15 cellular contexts compared by ENCODE assay signal in genomic region chr11:109071712-109072524, GRCh38.
A peak's percentile ranks its signal among the peaks of the same experiment; 100 is the strongest.
DNase-seq lines count a peak whose midpoint lies in the region; TF ChIP-seq lines count a peak whose summit lies in the region.
"Had no signal": no experiment of that assay in that cellular context is flagged by ENCODE, and none has a peak within 500 bp of the region (broad histone marks: within the 10 kb centered on the region; RNA-seq: fewer than 3 reads in every experiment).

No MANE protein-coding gene starts in this region.

- H3K4me1 Mint-ChIP-seq in endothelial cell (ENCODE audit: unreplicated experiment), result no peaks in the 10 kb centered on the region
- H3K4me1 Mint-ChIP-seq: activated B cell treated with CpG ODN at 0.5 μM for 24 hours had no signal

- intact Hi-C loops in mammary epithelial cell (cut with micrococcal nuclease), result no loop called here
- intact Hi-C loops in left ventricle myocardium inferior (cut with micrococcal nuclease), result no loop called here
- intact Hi-C loops in testis (cut with DNase I; ENCODE audit: low total_unique reads), result no loop called here

- DNase-seq in NCI-H226 (peak; percentile 88), mammary epithelial cell (peak; percentile 73), left ventricle myocardium inferior (no peak), testis (peak; percentile 70), endothelial cell (ENCODE audit: low spot score) (no peak), amygdala (lab: John Stamatoyannopoulos, UW) (no peak), GM20000 (ENCODE audit: low spot score) (no peak), midbrain (lab: John Stamatoyannopoulos, UW) (no peak)
- DNase-seq: activated B cell treated with CpG ODN at 0.5 μM for 24 hours, Caco-2, NCI-H1105 treated with DMSO at 0.1 percent for 48 hours, NCI-H526, sigmoid colon had no signal

- no peaks in the 10 kb centered on the region for H4K20me1 ChIP-seq in mammary epithelial cell (ENCODE audit: insufficient read depth, low read length)

- no peak for TF ChIP-seq CTCF in mammary epithelial cell (conservative IDR thresholded peaks at IDR 0.05 in 1 of 2, IDR thresholded peaks at IDR 0.05 in 1 of 2; ENCODE audit: extremely low read depth in 1 of 2, insufficient read depth in 1 of 2, low read depth in 1 of 2, low read length in 2 of 2)
- no peak for TF ChIP-seq CTCF in left ventricle myocardium inferior (IDR thresholded peaks at IDR 0.05; ENCODE audit: borderline replicate concordance)
- TF ChIP-seq CTCF in testis (IDR thresholded peaks at IDR 0.05), result no peak
- no peak for TF ChIP-seq CTCF in endothelial cell (IDR thresholded peaks at IDR 0.05; ENCODE audit: unreplicated experiment)
- TF ChIP-seq CTCF in GM20000 (IDR thresholded peaks at IDR 0.05; ENCODE audit: extremely low read depth, missing control alignments), result no peak

- H3K27ac Mint-ChIP-seq in endothelial cell (ENCODE audit: unreplicated experiment), result no peak overlapping the region
- H3K27ac Mint-ChIP-seq: activated B cell treated with CpG ODN at 0.5 μM for 24 hours had no signal

- CTCF ChIA-PET in mammary epithelial cell (lab: Charles Lee; ENCODE audit: low non-redundant PET), result interaction anchor here (0.9 kb wide), 1 partner anchor 55 kb away, joined by 5 read pairs; no protein-coding TSS in a partner anchor

- H3K27ac ChIP-seq in mammary epithelial cell (ENCODE audit: insufficient read depth, low read depth, low read length) (no peak overlapping the region), left ventricle myocardium inferior (replicated peaks) (peak overlapping the region; percentile 80), testis (peak overlapping the region in 1 of 2 donors; percentile 65)
- H3K27ac ChIP-seq: SJSA1 had no signal

- H3K27me3 Mint-ChIP-seq in endothelial cell (ENCODE audit: unreplicated experiment), result peaks cover 3% of the 10 kb centered on the region
- H3K27me3 Mint-ChIP-seq: activated B cell treated with CpG ODN at 0.5 μM for 24 hours had no signal

- H3K4me3 ChIP-seq in mammary epithelial cell (replicated peaks in 1 of 3; ENCODE audit: insufficient read depth in 1 of 3, low read depth in 2 of 3, low read length in 3 of 3) (no peak overlapping the region), left ventricle myocardium inferior (no peak overlapping the region), testis (no peak overlapping the region)
- H3K4me3 ChIP-seq: sigmoid colon, SJSA1, tibial artery had no signal

- H3K27me3 ChIP-seq in mammary epithelial cell (ENCODE audit: insufficient read depth, low read length) (no peaks in the 10 kb centered on the region), left ventricle myocardium inferior (ENCODE audit: low read depth) (no peaks in the 10 kb centered on the region), testis (no peaks in the 10 kb centered on the region)
- H3K27me3 ChIP-seq: sigmoid colon, SJSA1, tibial artery had no signal

- no peaks in the 10 kb centered on the region for H3K36me3 ChIP-seq in mammary epithelial cell (ENCODE audit: insufficient read depth, low read length)
- H3K36me3 ChIP-seq in left ventricle myocardium inferior, result no peaks in the 10 kb centered on the region
- no peaks in the 10 kb centered on the region for H3K36me3 ChIP-seq in testis (ENCODE audit: low read depth, missing control alignments)
- H3K36me3 ChIP-seq: sigmoid colon, SJSA1, tibial artery had no signal

- no peak overlapping the region for H3K4me3 Mint-ChIP-seq in endothelial cell (ENCODE audit: unreplicated experiment)
- H3K4me3 Mint-ChIP-seq: activated B cell treated with CpG ODN at 0.5 μM for 24 hours had no signal

- peak overlapping the region; percentile 63 for H3K4me2 ChIP-seq in mammary epithelial cell (ENCODE audit: insufficient read depth, low read depth, low read length)

- no peak overlapping the region for H3K9ac ChIP-seq in mammary epithelial cell (ENCODE audit: insufficient read depth, low read length)

- dilution Hi-C loops in mammary epithelial cell (cut with HindIII; ENCODE audit: low sequenced_read_pairs), result no loop called here

- in situ Hi-C loops in mammary epithelial cell (cut with MboI; ENCODE audit: low sequenced_read_pairs in 2 of 2), result no loop called here

- H3K79me2 ChIP-seq in mammary epithelial cell (ENCODE audit: insufficient read depth, low read length), result no peaks in the 10 kb centered on the region

- 2% methylated on average over 5 of the region's 5 CpGs for WGBS in mammary epithelial cell (ENCODE audit: low coverage, missing lambda C conversion rate)
- WGBS in testis, 2 donors, result 21 to 42% methylated on average over 5 of the region's 5 CpGs

- peaks cover 5% of the 10 kb centered on the region for H3K9me3 Mint-ChIP-seq in endothelial cell (ENCODE audit: unreplicated experiment)

- peaks cover 6% of the 10 kb centered on the region for H3K36me3 Mint-ChIP-seq in endothelial cell (ENCODE audit: low read depth, unreplicated experiment)

- peak overlapping the region; percentile 70 for H2AFZ ChIP-seq in mammary epithelial cell (ENCODE audit: low read depth, low read length)

- H3K9me3 ChIP-seq in mammary epithelial cell (replicated peaks; ENCODE audit: insufficient read depth, low read length) (no peaks in the 10 kb centered on the region), left ventricle myocardium inferior (replicated peaks) (peaks cover 13% of the 10 kb centered on the region), testis (no peaks in the 10 kb centered on the region)
- H3K9me3 ChIP-seq: Caco-2, SJSA1 had no signal

- no peak for TF ChIP-seq POLR2A in testis (IDR thresholded peaks at IDR 0.05)

- peaks cover 17% of the 10 kb centered on the region for H3K4me1 ChIP-seq in mammary epithelial cell (ENCODE audit: insufficient read depth, low read length)
- peaks cover 28% of the 10 kb centered on the region for H3K4me1 ChIP-seq in left ventricle myocardium inferior
- H3K4me1 ChIP-seq in testis, result peaks cover 11% of the 10 kb centered on the region
- H3K4me1 ChIP-seq: Caco-2, SJSA1 had no signal

- BruUV-seq in mammary epithelial cell (replicated peaks; lab: Mats Ljungman, UMichigan), result no TSS peak

Comparison
In these comparisons a context has a peak if more than half of its experiments do, and no peak if none do; other contexts are left out.
1. DNase-seq: peak in NCI-H226 (single experiment), mammary epithelial cell (single experiment) and testis (single experiment); none in left ventricle myocardium inferior (single experiment), endothelial cell (single experiment), amygdala (0 of 56), GM20000 (single experiment) and midbrain (single experiment).